Comparison of ENCODE assay signal across 8 cellular contexts in the genomic region with DNA sequence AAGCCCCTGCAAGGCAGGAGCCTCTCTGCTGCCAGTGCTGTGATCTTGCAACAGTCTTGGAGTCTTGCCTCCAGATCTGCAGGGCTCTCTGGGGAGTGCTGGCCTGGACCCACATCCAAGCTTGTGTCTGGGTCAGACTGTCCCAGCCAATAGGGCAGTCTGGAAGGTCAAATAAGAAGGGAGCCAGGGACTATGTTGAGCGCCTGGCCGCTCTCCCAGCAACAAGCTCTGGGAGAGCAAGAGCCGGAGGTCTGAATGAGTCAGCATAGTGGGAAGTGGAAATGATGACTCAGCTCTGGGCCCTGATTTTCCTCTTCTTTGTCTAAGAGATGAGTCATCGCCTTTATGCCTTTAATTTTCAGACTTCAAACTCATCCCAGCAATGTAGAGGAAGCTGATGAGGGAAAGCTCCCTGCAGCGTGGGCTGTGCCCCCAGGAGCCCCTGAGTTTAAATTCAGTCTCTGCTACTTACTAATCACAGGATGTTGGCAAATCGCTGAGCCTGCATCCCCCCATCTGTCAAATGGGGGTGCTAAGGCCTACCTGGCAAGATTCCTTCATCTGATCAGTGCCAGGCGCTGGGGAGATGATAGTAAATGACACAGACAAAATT. TPM values are rescaled to one million over a fixed set of nuclear protein-coding genes. Genes with fewer than 3 reads are reported as not detected.
DNase-seq lines count a peak whose midpoint lies in the region; ATAC-seq, FAIRE-seq and TF ChIP-seq lines count a peak whose summit lies in the region.

No MANE protein-coding gene starts in this region.

- TF ChIP-seq CTCF in BE2C (IDR thresholded peaks at IDR 0.05; ENCODE audit: low read depth, low read length) = no peak
- TF ChIP-seq CTCF in astrocyte (IDR thresholded peaks at IDR 0.05; ENCODE audit: insufficient read depth, low read depth, low read length) = no peak

- H3K79me2 ChIP-seq in astrocyte (ENCODE audit: insufficient read depth, low read length) = no peaks in the 10 kb centered on the region

- H3K9me3 Mint-ChIP-seq in astrocyte (ENCODE audit: unreplicated experiment) = peaks cover 6% of the 10 kb centered on the region

- peaks cover 10% of the 10 kb centered on the region for H3K4me1 ChIP-seq in BE2C
- peaks cover 39% of the 10 kb centered on the region for H3K4me1 ChIP-seq in astrocyte (ENCODE audit: insufficient read depth, low read length)

- H4K20me1 ChIP-seq in astrocyte (ENCODE audit: insufficient read depth, low read length) = no peaks in the 10 kb centered on the region

- no peaks in the 10 kb centered on the region for H3K27me3 Mint-ChIP-seq in astrocyte (ENCODE audit: low read depth, unreplicated experiment)

- no peak overlapping the region for H2AFZ ChIP-seq in astrocyte (ENCODE audit: low read depth, low read length)

- H3K27me3 ChIP-seq in BE2C (no peaks in the 10 kb centered on the region), astrocyte (ENCODE audit: insufficient read depth, low read length) (no peaks in the 10 kb centered on the region)

- peak overlapping the region; percentile 73 for H3K4me2 ChIP-seq in astrocyte (ENCODE audit: low read length)

- peak overlapping the region; percentile 51 for H3K4me3 Mint-ChIP-seq in astrocyte (ENCODE audit: unreplicated experiment)

- H3K27ac Mint-ChIP-seq in astrocyte (ENCODE audit: unreplicated experiment) = peak overlapping the region; percentile 98

- H3K36me3 ChIP-seq in BE2C (no peaks in the 10 kb centered on the region), SK-N-MC (ENCODE audit: insufficient read depth, low read length) (no peaks in the 10 kb centered on the region; the same call in 1 of the 2 replicates), astrocyte (ENCODE audit: insufficient read depth, low read length) (no peaks in the 10 kb centered on the region)

- peak; percentile 66 for ATAC-seq in GM19372 (IDR thresholded peaks at IDR 0.05; ENCODE audit: low read depth, unreplicated experiment)

- H3K36me3 Mint-ChIP-seq in astrocyte (ENCODE audit: low read depth, unreplicated experiment) = peaks cover 3% of the 10 kb centered on the region

- peak; percentile 92 for FAIRE-seq in astrocyte (lab: Jason Lieb, UNC)

- DNase-seq in BE2C (peak; percentile 83), HT-29 (ENCODE audit: low spot score) (peak; percentile 97), SK-N-MC (ENCODE audit: low read depth, low spot score) (peak; percentile 98), astrocyte (ENCODE audit: low read depth) (peak; percentile 98), hypothalamus (lab: John Stamatoyannopoulos, UW) (peak in 47 of 51 donors; percentile 1 to 89 (median 56)), skeletal muscle cell (ENCODE audit: low read depth) (peak; percentile 99), NCI-H128 (lab: John Stamatoyannopoulos, UW; ENCODE audit: unreplicated experiment) (no peak)

- H3K4me3 ChIP-seq in BE2C (ENCODE audit: low read depth, low read length) = no peak overlapping the region; the same call in 1 of the 2 replicates
- peak overlapping the region; percentile 66 for H3K4me3 ChIP-seq in SK-N-MC
- H3K4me3 ChIP-seq in astrocyte (ENCODE audit: insufficient read depth, low read depth, low read length) = no peak overlapping the region
- H3K4me3 ChIP-seq in skeletal muscle cell (ENCODE audit: low read depth, low read length) = no peak overlapping the region

- H3K9me3 ChIP-seq in BE2C = no peaks in the 10 kb centered on the region
- H3K9me3 ChIP-seq in SK-N-MC (ENCODE audit: low read depth, low read length) = peaks cover 4% of the 10 kb centered on the region; the same call in 1 of the 2 replicates
- no peaks in the 10 kb centered on the region for H3K9me3 ChIP-seq in astrocyte (ENCODE audit: insufficient read depth, low read depth, low read length)

- H3K4me1 Mint-ChIP-seq in astrocyte (ENCODE audit: low read depth, unreplicated experiment) = peaks cover 27% of the 10 kb centered on the region

- H3K27ac ChIP-seq in SK-N-MC = peak overlapping the region; percentile 99
- peak overlapping the region; percentile 92 for H3K27ac ChIP-seq in astrocyte (ENCODE audit: low read depth, low read length)

- peak overlapping the region; percentile 67 for H3K9ac ChIP-seq in SK-N-MC (ENCODE audit: insufficient read length)
- H3K9ac ChIP-seq in astrocyte (ENCODE audit: low read length) = peak overlapping the region; percentile 74

RNA-seq across cellular contexts. Expression of gene HAPSTR1, which starts 43.6 kb away (rescaled TPM):
- polyA plus RNA-seq in BE2C (2012; ENCODE audit: insufficient read depth, insufficient read length, low read depth) = 34.2 TPM
- 30.3 and 31.4 TPM in 2 replicates for total RNA-seq in HT-29 (2014; rRNA removed; shearing (Covaris generic))
- 97.7 and 99.5 TPM in 2 replicates for total RNA-seq in astrocyte
